ENCODE assay signal across 19 cellular contexts in genomic region chr15:52660192-52660591, GRCh38. TPM values are rescaled to one million over a fixed set of nuclear protein-coding genes. Genes with fewer than 3 reads are reported as not detected.
DNase-seq lines count a peak whose midpoint lies in the region; ATAC-seq and TF ChIP-seq lines count a peak whose summit lies in the region.
"Had no signal": no experiment of that assay in that cellular context is flagged by ENCODE, and none has a peak within 500 bp of the region (broad histone marks: within the 10 kb centered on the region; RNA-seq: fewer than 3 reads in every experiment).

No MANE protein-coding gene starts in this region.

- TF ChIP-seq POLR2A in body of pancreas (IDR thresholded peaks at IDR 0.05) = no peak
- TF ChIP-seq POLR2A in gastrocnemius medialis (IDR thresholded peaks at IDR 0.05) = no peak

- WGBS in body of pancreas, 2 donors = 49 to 51% methylated on average over 3 of the region's 3 CpGs

- H3K4me2 ChIP-seq in KMS-11 = peak overlapping the region; percentile 52
- H3K4me2 ChIP-seq: BLaER1 had no signal

- H4K20me1 ChIP-seq in KMS-11 (ENCODE audit: insufficient read depth) = no peaks in the 10 kb centered on the region

- ATAC-seq in body of pancreas (peak; percentile 48), omental fat pad (ENCODE audit: low FRiP score) (peak; percentile 53), gastrocnemius medialis (peak; percentile 33 to 51), HG03139 (IDR thresholded peaks at IDR 0.05; ENCODE audit: unreplicated experiment) (no peak)
- ATAC-seq: GM12878, HCT116 had no signal

- no peaks in the 10 kb centered on the region; the same call in 1 of the 2 replicates for H3K36me3 ChIP-seq in KMS-11 (ENCODE audit: insufficient read depth)
- H3K36me3 ChIP-seq in body of pancreas (replicated peaks in 1 of 2; ENCODE audit: insufficient read depth in 1 of 2, low read depth in 2 of 2) = peaks cover 3% of the 10 kb centered on the region in 2 donors
- peaks cover 0 to 60% of the 10 kb centered on the region in 2 donors for H3K36me3 ChIP-seq in gastrocnemius medialis

- H3K4me3 ChIP-seq in KMS-11 (IDR thresholded peaks at IDR 0.05; ENCODE audit: insufficient read depth, low read depth, low read length) (no peak overlapping the region), body of pancreas (no peak overlapping the region), gastrocnemius medialis (no peak overlapping the region)
- H3K4me3 ChIP-seq: BLaER1, GM12878 had no signal

- peaks cover 57% of the 10 kb centered on the region; the same call in 1 of the 2 replicates for H3K79me2 ChIP-seq in KMS-11 (ENCODE audit: insufficient read depth, low read depth)

- H3K4me1 ChIP-seq in KMS-11 (ENCODE audit: low read depth, poor library complexity, severe bottlenecking) (peaks cover 78% of the 10 kb centered on the region), body of pancreas (peaks cover 70% of the 10 kb centered on the region), gastrocnemius medialis (peaks cover 66 to 97% of the 10 kb centered on the region in 2 donors)
- H3K4me1 ChIP-seq: BLaER1 had no signal

- H3K9ac ChIP-seq in KMS-11 = no peak overlapping the region
- H3K9ac ChIP-seq: BLaER1 had no signal

- H3K27me3 ChIP-seq in KMS-11 (ENCODE audit: insufficient read depth, low read depth) (no peaks in the 10 kb centered on the region), body of pancreas (no peaks in the 10 kb centered on the region), gastrocnemius medialis (no peaks in the 10 kb centered on the region)
- H3K27me3 ChIP-seq: BLaER1 had no signal

- H2AFZ ChIP-seq in KMS-11 (ENCODE audit: low read depth) = no peak overlapping the region

- H3K9me3 ChIP-seq in body of pancreas (no peaks in the 10 kb centered on the region), gastrocnemius medialis (no peaks in the 10 kb centered on the region)
- H3K9me3 ChIP-seq: BLaER1 had no signal

- intact Hi-C loops in body of pancreas (cut with DNase I) (no loop called here), gastrocnemius medialis (cut with DNase I; ENCODE audit: low total_unique reads) (no loop called here)

- TF ChIP-seq CTCF in KMS-11 (conservative IDR thresholded peaks at IDR 0.05; ENCODE audit: low read depth, low read length) (no peak), body of pancreas (IDR thresholded peaks at IDR 0.05) (no peak), omental fat pad (IDR thresholded peaks at IDR 0.05) (no peak), gastrocnemius medialis (IDR thresholded peaks at IDR 0.05 in 4 of 5, conservative IDR thresholded peaks at IDR 0.05 in 1 of 5) (no peak)

- DNase-seq in body of pancreas (peak in 3 of 4 donors; percentile 21 to 49 (median 38)), omental fat pad (ENCODE audit: low spot score) (no peak), gastrocnemius medialis (no peak), Kasumi-1 (lab: John Stamatoyannopoulos, UW) (no peak), DMS114 treated with DMSO at 0.1 percent for 48 hours (lab: John Stamatoyannopoulos, UW; ENCODE audit: unreplicated experiment) (no peak), hippocampal formation (lab: John Stamatoyannopoulos, UW) (no peak)
- DNase-seq: 8988T; CD4-positive, alpha-beta memory T cell; DMS53; DND-41; EL; GOT3; H7; IMR-90 had no signal

- H3K27ac ChIP-seq in KMS-11 = peak overlapping the region; percentile 50
- H3K27ac ChIP-seq in body of pancreas = peak overlapping the region in 1 of 4 donors; percentile 48
- peak overlapping the region; percentile 79 to 89 (median 83) for H3K27ac ChIP-seq in gastrocnemius medialis
- H3K27ac ChIP-seq: BLaER1 had no signal

- in situ Hi-C loops in gastrocnemius medialis (cut with MboI; ENCODE audit: low sequenced_read_pairs in 4 of 4) = loop anchor here in 2 of 4 donors (5.0 to 25.0 kb wide), 2 partner anchors 48 to 98 kb away; partner anchors contain the start of gene ARPP19 (in 1 of the 2)

RNA-seq across cellular contexts. Expression of gene ATOSA, which starts 19.0 kb away (rescaled TPM):
- total RNA-seq in body of pancreas (10 to 100 TPM; 37.2 to 63.6 TPM), omental fat pad (100 to 1,000 TPM in 1 of 4 donors, 10 to 100 TPM in 3; 43.4 to 123 (median 72.2) TPM), gastrocnemius medialis (100 to 1,000 TPM in 3 of 4 donors, 10 to 100 TPM in 1; 61.9 to 491 (median 137) TPM)

Comparison
In these comparisons a context has a peak if more than half of its experiments do, and no peak if none do; other contexts are left out.
1. DNase-seq: peak in body of pancreas (3 of 4); none in omental fat pad (single experiment), gastrocnemius medialis (0 of 2), Kasumi-1 (0 of 2), DMS114 treated with DMSO at 0.1 percent for 48 hours (single experiment) and hippocampal formation (0 of 2).